ENCODE assay signal across 8 cellular contexts in genomic region chr12:43336962-43337555, GRCh38.
DNase-seq lines count a peak whose midpoint lies in the region; ATAC-seq, FAIRE-seq and TF ChIP-seq lines count a peak whose summit lies in the region.

No MANE protein-coding gene starts in this region.

- 20 to 40% (median 29%) methylated on average over 1 of the region's 1 CpG for WGBS in stomach, 5 donors

- TF ChIP-seq CTCF in Panc1 (IDR thresholded peaks at IDR 0.05) (peak; percentile 49; the same call in 1 of the 2 replicates), stomach (IDR thresholded peaks at IDR 0.05) (peak in 3 of 7 experiments; percentile 8 to 14 (median 14))

- H3K27me3 ChIP-seq in Panc1 (ENCODE audit: control insufficient read depth, insufficient read depth, low read length) (no peaks in the 10 kb centered on the region), stomach (no peaks in the 10 kb centered on the region)

- H3K27me3 Mint-ChIP-seq in activated naive CD4-positive, alpha-beta T cell treated with anti-CD3 and anti-CD28 coated beads for 36 hours (ENCODE audit: low read depth), result peaks cover 2% of the 10 kb centered on the region

- H3K9me3 ChIP-seq in Panc1 (ENCODE audit: control insufficient read depth, insufficient read depth, low read depth, low read length) (no peaks in the 10 kb centered on the region), stomach (no peaks in the 10 kb centered on the region)

- no peak overlapping the region for H3K27ac Mint-ChIP-seq in activated naive CD4-positive, alpha-beta T cell treated with anti-CD3 and anti-CD28 coated beads for 36 hours

- in situ Hi-C loops in Panc1 (cut with HindIII; ENCODE audit: low pct_unique_long_range_greater_than_20kb, low sequenced_read_pairs), result no loop called here

- no peak overlapping the region for H3K4me3 ChIP-seq in Panc1 (ENCODE audit: low read depth in 2 of 2, low read length in 2 of 2)
- H3K4me3 ChIP-seq in stomach, result no peak overlapping the region

- no peak for DNase-seq in Panc1 (ENCODE audit: low read depth, low spot score)
- DNase-seq in glomerular visceral epithelial cell (ENCODE audit: extremely low spot score), result peak; percentile 36
- no peak for DNase-seq in stomach
- DNase-seq in activated naive CD4-positive, alpha-beta T cell treated with anti-CD3 and anti-CD28 coated beads for 36 hours, result no peak

- intact Hi-C loops in Panc1 (cut with micrococcal nuclease; ENCODE audit: unreplicated experiment), result no loop called here
- intact Hi-C loops in stomach (cut with DNase I; ENCODE audit: low total_unique reads), result no loop called here
- intact Hi-C loops in activated naive CD4-positive, alpha-beta T cell treated with anti-CD3 and anti-CD28 coated beads for 36 hours (cut with micrococcal nuclease), result loop anchor here (2.0 to 5.0 kb wide), 2 partner anchors 750 to 854 kb away; partner anchors contain the start of gene PRICKLE1

- peak; percentile 95 for FAIRE-seq in A204.1 (lab: Jason Lieb, UNC)

- H3K4me1 Mint-ChIP-seq in activated naive CD4-positive, alpha-beta T cell treated with anti-CD3 and anti-CD28 coated beads for 36 hours (ENCODE audit: low read depth), result no peaks in the 10 kb centered on the region

- ATAC-seq in GM19351 (IDR thresholded peaks at IDR 0.05; ENCODE audit: unreplicated experiment) (peak; percentile 31), Panc1 (no peak), GM21529 (IDR thresholded peaks at IDR 0.05; ENCODE audit: unreplicated experiment) (no peak), GM19397 (IDR thresholded peaks at IDR 0.05; ENCODE audit: unreplicated experiment) (no peak)

- H3K36me3 Mint-ChIP-seq in activated naive CD4-positive, alpha-beta T cell treated with anti-CD3 and anti-CD28 coated beads for 36 hours (ENCODE audit: low read depth), result no peaks in the 10 kb centered on the region

- H3K27ac ChIP-seq in Panc1 (ENCODE audit: low read length) (peak overlapping the region; percentile 68; the same call in 1 of the 2 replicates), stomach (no peak overlapping the region)

- POLR2A ChIA-PET in Panc1 (lab: Charles Lee), result no interaction called here

- BruUV-seq in Panc1 (replicated peaks; lab: Mats Ljungman, UMichigan), result no TSS peak

- no peak for TF ChIP-seq EP300 in stomach (IDR thresholded peaks at IDR 0.05)

- no peak for TF ChIP-seq POLR2A in stomach (IDR thresholded peaks at IDR 0.05)

- H3K36me3 ChIP-seq in Panc1 (ENCODE audit: control insufficient read depth, insufficient read depth, low read length), result no peaks in the 10 kb centered on the region
- H3K36me3 ChIP-seq in stomach, result no peaks in the 10 kb centered on the region

- CTCF ChIA-PET in Panc1 (lab: Charles Lee), result interaction anchor here (0.6 kb wide), 1 partner anchor 567 kb away, joined by 3 read pairs; no protein-coding TSS in a partner anchor
- CTCF ChIA-PET in activated naive CD4-positive, alpha-beta T cell treated with anti-CD3 and anti-CD28 coated beads for 36 hours (lab: Charles Lee), result no interaction called here

- H3K4me1 ChIP-seq in Panc1 (ENCODE audit: control insufficient read depth, insufficient read depth, low read length) (peaks cover 22% of the 10 kb centered on the region), stomach (peaks cover 0 to 12% (median 4%) of the 10 kb centered on the region in 4 donors)

- no peak overlapping the region for H3K4me3 Mint-ChIP-seq in activated naive CD4-positive, alpha-beta T cell treated with anti-CD3 and anti-CD28 coated beads for 36 hours

- no peaks in the 10 kb centered on the region for H3K9me3 Mint-ChIP-seq in activated naive CD4-positive, alpha-beta T cell treated with anti-CD3 and anti-CD28 coated beads for 36 hours
